In genomic region chr9:114224247-114224610, GRCh38 we compare ENCODE assay signal across 12 cellular contexts.
A peak's percentile ranks its signal among the peaks of the same experiment; 100 is the strongest.
DNase-seq lines count a peak whose midpoint lies in the region; ATAC-seq and TF ChIP-seq lines count a peak whose summit lies in the region.
"Had no signal": no experiment of that assay in that cellular context is flagged by ENCODE, and none has a peak within 500 bp of the region (broad histone marks: within the 10 kb centered on the region; RNA-seq: fewer than 3 reads in every experiment).

No MANE protein-coding gene starts in this region.

- no peak for TF ChIP-seq CTCF in 22Rv1 (IDR thresholded peaks at IDR 0.05)
- TF ChIP-seq CTCF in HFFc6 (IDR thresholded peaks at IDR 0.05), result no peak
- TF ChIP-seq CTCF in foreskin fibroblast (IDR thresholded peaks at IDR 0.05; ENCODE audit: low read depth, low read length), result no peak
- TF ChIP-seq CTCF in upper lobe of left lung (IDR thresholded peaks at IDR 0.05), result no peak

- no peaks in the 10 kb centered on the region for H3K27me3 ChIP-seq in upper lobe of left lung

- no peak for TF ChIP-seq EP300 in upper lobe of left lung (IDR thresholded peaks at IDR 0.05)

- no peak for TF ChIP-seq POLR2A in upper lobe of left lung (IDR thresholded peaks at IDR 0.05)

- H3K9me3 Mint-ChIP-seq in HFFc6, result no peaks in the 10 kb centered on the region
- H3K9me3 Mint-ChIP-seq in activated naive CD8-positive, alpha-beta T cell treated with anti-CD3 and anti-CD28 coated beads, Interleukin-2, amount 50 U/mL, for 24 hours, result no peaks in the 10 kb centered on the region
- H3K9me3 Mint-ChIP-seq: activated naive CD8-positive, alpha-beta T cell treated with anti-CD3 and anti-CD28 coated beads, Interleukin-2, amount 10 ng/mL, durations not matched to agents 7 days and 5 days had no signal

- H3K4me3 ChIP-seq in foreskin fibroblast (ENCODE audit: low read depth in 1 of 2, low read length in 2 of 2), result no peak overlapping the region
- H3K4me3 ChIP-seq in upper lobe of left lung, result no peak overlapping the region

- H3K27ac Mint-ChIP-seq in HFFc6, result peak overlapping the region; percentile 89
- H3K27ac Mint-ChIP-seq in activated naive CD8-positive, alpha-beta T cell treated with anti-CD3 and anti-CD28 coated beads, Interleukin-2, amount 50 U/mL, for 24 hours, result no peak overlapping the region
- H3K27ac Mint-ChIP-seq: activated naive CD8-positive, alpha-beta T cell treated with anti-CD3 and anti-CD28 coated beads, Interleukin-2, amount 10 ng/mL, durations not matched to agents 7 days and 5 days; B cell had no signal

- H3K4me1 Mint-ChIP-seq in HFFc6 (ENCODE audit: low read depth), result peaks cover 67% of the 10 kb centered on the region
- H3K4me1 Mint-ChIP-seq in activated naive CD8-positive, alpha-beta T cell treated with anti-CD3 and anti-CD28 coated beads, Interleukin-2, amount 50 U/mL, for 24 hours, result no peaks in the 10 kb centered on the region
- H3K4me1 Mint-ChIP-seq: activated naive CD8-positive, alpha-beta T cell treated with anti-CD3 and anti-CD28 coated beads, Interleukin-2, amount 10 ng/mL, durations not matched to agents 7 days and 5 days; B cell had no signal

- peaks cover 3% of the 10 kb centered on the region; the same call in 1 of the 2 replicates for H3K27me3 Mint-ChIP-seq in HFFc6 (ENCODE audit: insufficient read depth)
- H3K27me3 Mint-ChIP-seq in activated naive CD8-positive, alpha-beta T cell treated with anti-CD3 and anti-CD28 coated beads, Interleukin-2, amount 50 U/mL, for 24 hours, result no peaks in the 10 kb centered on the region
- H3K27me3 Mint-ChIP-seq: activated naive CD8-positive, alpha-beta T cell treated with anti-CD3 and anti-CD28 coated beads, Interleukin-2, amount 10 ng/mL, durations not matched to agents 7 days and 5 days had no signal

- ATAC-seq in SK-N-SH treated with all-trans-retinoic acid at 6 μM for 48 hours (peak; percentile 66), HG02763 (IDR thresholded peaks at IDR 0.05; ENCODE audit: unreplicated experiment) (no peak), upper lobe of left lung (ENCODE audit: low FRiP score in 2 of 2) (no peak)
- ATAC-seq in activated naive CD8-positive, alpha-beta T cell treated with anti-CD3 and anti-CD28 coated beads, Interleukin-2, amount 50 U/mL, for 24 hours, result no peak

- peak; percentile 69 for DNase-seq in HFFc6
- peak; percentile 71 to 86 for DNase-seq in foreskin fibroblast
- no peak for DNase-seq in NCI-H524 treated with DMSO at 0.1 percent for 48 hours (lab: John Stamatoyannopoulos, UW)
- DNase-seq in activated naive CD8-positive, alpha-beta T cell treated with anti-CD3 and anti-CD28 coated beads, Interleukin-2, amount 50 U/mL, for 24 hours, result no peak
- DNase-seq in upper lobe of left lung, result no peak
- DNase-seq: activated CD4-positive, alpha-beta T cell treated with anti-CD3 and anti-CD28 coated beads, Interleukin-2, amount 50 U/mL, for 48 hours; activated naive CD8-positive, alpha-beta T cell treated with anti-CD3 and anti-CD28 coated beads, Interleukin-2, amount 10 ng/mL, durations not matched to agents 7 days and 5 days; stimulated activated CD4-positive, alpha-beta T cell treated with anti-CD3 and anti-CD28 coated beads, Interleukin-1b, Interleukin-23, amount 100 ng/mL, for 48 hours had no signal

- H3K36me3 ChIP-seq in upper lobe of left lung, result no peaks in the 10 kb centered on the region

- peaks cover 14% of the 10 kb centered on the region for H3K36me3 Mint-ChIP-seq in HFFc6 (ENCODE audit: low read depth)
- H3K36me3 Mint-ChIP-seq in activated naive CD8-positive, alpha-beta T cell treated with anti-CD3 and anti-CD28 coated beads, Interleukin-2, amount 50 U/mL, for 24 hours (ENCODE audit: low read depth), result no peaks in the 10 kb centered on the region
- H3K36me3 Mint-ChIP-seq: activated naive CD8-positive, alpha-beta T cell treated with anti-CD3 and anti-CD28 coated beads, Interleukin-2, amount 10 ng/mL, durations not matched to agents 7 days and 5 days had no signal

- H3K4me1 ChIP-seq in upper lobe of left lung, result no peaks in the 10 kb centered on the region

- no peaks in the 10 kb centered on the region for H3K9me3 ChIP-seq in upper lobe of left lung

- H3K27ac ChIP-seq in 22Rv1, result peak overlapping the region; percentile 65
- H3K27ac ChIP-seq in upper lobe of left lung, result no peak overlapping the region

- peak overlapping the region; percentile 65 for H3K4me3 Mint-ChIP-seq in HFFc6
- no peak overlapping the region for H3K4me3 Mint-ChIP-seq in activated naive CD8-positive, alpha-beta T cell treated with anti-CD3 and anti-CD28 coated beads, Interleukin-2, amount 50 U/mL, for 24 hours
- H3K4me3 Mint-ChIP-seq: activated naive CD8-positive, alpha-beta T cell treated with anti-CD3 and anti-CD28 coated beads, Interleukin-2, amount 10 ng/mL, durations not matched to agents 7 days and 5 days; B cell had no signal

- 41 to 52% methylated on average over 3 of the region's 3 CpGs for WGBS in upper lobe of left lung, 2 donors

TF ChIP-seq in SK-N-SH treated with all-trans-retinoic acid at 6 μM for 48 hours, 23 proteins besides CTCF, POLR2A, EP300 and RAD21:
- no peak for TF ChIP-seq ZC3H10 (CRISPR knock-in tag; IDR thresholded peaks at IDR 0.05)

Comparison
In these comparisons a context has a peak if more than half of its experiments do, and no peak if none do; other contexts are left out.
1. DNase-seq: peak in HFFc6 (single experiment) and foreskin fibroblast (2 of 2); none in NCI-H524 treated with DMSO at 0.1 percent for 48 hours (single experiment), activated naive CD8-positive, alpha-beta T cell treated with anti-CD3 and anti-CD28 coated beads, Interleukin-2, amount 50 U/mL, for 24 hours (single experiment) and upper lobe of left lung (0 of 2).